Comparison of ENCODE assay signal across 1 cellular context in the genomic region with DNA sequence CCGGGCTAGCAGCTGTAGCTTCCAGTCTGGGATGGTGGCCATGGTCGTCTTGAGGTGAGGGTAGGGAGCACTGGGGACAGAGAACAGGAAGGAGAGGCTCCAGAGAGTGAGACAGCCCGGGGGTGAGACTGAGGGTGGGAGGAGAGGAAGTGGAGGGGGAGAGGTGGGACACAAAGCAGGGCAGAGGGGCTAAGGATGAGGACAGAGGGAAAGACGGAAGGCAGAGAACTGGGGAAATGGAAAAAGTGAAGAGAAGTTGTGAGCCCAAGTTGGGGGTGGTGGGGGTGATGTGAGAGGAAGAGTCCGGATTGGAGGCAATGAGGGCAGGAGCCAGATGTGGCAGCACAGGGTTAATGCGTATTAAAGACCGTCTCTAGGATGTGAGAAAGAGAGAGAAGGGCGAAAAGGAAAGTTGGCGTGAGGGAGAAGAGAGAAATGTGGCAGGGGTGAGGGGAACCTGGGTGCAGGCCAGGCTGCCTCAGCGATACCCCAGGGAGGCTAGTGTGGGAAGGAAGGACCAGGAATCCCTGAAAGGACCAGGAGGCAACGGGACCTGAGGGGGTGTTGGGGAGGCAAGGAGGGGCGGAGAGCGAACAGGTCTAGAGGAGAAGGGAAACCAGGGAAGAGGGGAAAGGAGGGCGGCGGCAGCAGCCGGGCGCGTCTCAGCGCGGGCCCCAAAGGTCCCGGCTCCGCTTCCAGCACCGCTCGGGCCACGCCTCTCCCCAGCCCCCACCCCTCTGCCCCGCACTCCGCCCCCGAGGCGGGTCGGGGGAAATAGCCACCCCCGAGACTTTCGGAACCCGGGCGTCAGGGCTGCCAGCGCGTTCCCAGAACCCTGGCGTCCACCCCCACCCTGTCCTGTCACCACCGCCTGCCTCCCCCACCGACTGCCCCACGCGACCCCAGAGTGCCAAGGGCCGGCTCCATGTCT.
TF ChIP-seq lines count a peak whose summit lies in the region.

Gene PPP1R18 (minus strand): TSS at position 669 of the 931 bp plus-strand sequence. CDS start 627 bp downstream, at position 42.

TF ChIP-seq in HepG2, 621 proteins besides CTCF, POLR2A, EP300 and RAD21 (continued from another document):
- TF ChIP-seq AKAP8 (CRISPR knock-in tag; IDR thresholded peaks at IDR 0.05): no peak
- no peak for TF ChIP-seq ZNF530 (CRISPR knock-in tag; IDR thresholded peaks at IDR 0.05; ENCODE audit: low read depth)
- TF ChIP-seq NCOR1 (IDR thresholded peaks at IDR 0.05; ENCODE audit: borderline replicate concordance, low read length): no peak
- no peak for TF ChIP-seq ZNF24 (IDR thresholded peaks at IDR 0.05)
- TF ChIP-seq, protein P1, sequence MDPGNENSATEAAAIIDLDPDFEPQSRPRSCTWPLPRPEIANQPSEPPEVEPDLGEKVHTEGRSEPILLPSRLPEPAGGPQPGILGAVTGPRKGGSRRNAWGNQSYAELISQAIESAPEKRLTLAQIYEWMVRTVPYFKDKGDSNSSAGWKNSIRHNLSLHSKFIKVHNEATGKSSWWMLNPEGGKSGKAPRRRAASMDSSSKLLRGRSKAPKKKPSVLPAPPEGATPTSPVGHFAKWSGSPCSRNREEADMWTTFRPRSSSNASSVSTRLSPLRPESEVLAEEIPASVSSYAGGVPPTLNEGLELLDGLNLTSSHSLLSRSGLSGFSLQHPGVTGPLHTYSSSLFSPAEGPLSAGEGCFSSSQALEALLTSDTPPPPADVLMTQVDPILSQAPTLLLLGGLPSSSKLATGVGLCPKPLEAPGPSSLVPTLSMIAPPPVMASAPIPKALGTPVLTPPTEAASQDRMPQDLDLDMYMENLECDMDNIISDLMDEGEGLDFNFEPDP (CRISPR knock-in tag; conservative IDR thresholded peaks at IDR 0.05): no peak
